Comparison of ENCODE assay signal across 9 cellular contexts in the genomic region with DNA sequence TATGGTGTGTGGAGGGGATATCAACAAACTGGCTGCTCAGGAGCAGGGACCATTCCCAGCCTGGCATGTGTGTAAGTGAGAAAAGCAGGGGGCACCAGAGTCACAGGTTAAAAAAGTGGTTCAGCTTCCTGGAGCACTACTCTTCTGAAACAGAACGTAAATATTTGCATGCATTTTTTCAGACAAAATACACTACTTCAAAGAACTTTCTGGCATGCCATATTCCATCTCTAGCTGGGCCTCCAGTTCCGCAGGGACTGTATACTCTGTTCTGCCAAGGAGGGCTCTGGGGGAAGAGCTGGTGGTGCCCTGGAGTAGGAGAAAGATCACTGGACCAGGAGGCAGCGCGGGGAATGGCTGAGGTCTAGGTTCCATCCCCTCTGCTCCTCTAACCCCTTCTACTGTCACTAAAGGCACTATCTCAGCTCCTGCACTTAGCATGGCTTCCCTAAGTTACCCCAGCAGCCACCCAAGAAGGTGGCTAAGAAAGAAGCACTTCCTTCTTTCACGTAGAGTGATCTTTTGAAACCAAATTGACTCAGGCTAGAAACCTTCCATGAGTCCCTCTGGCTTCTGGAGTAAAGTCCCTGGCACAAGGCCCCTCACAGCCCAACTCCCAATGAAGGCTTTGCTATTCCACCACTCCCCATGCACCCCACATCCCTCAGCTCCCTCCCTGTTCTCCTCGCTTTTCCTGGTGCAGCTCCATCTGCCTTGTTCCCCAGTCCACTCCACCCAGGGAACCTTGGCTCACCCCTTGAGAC. TPM values are rescaled to one million over a fixed set of nuclear protein-coding genes. Genes with fewer than 3 reads are reported as not detected.
DNase-seq lines count a peak whose midpoint lies in the region; ATAC-seq and TF ChIP-seq lines count a peak whose summit lies in the region.
"Had no signal": no experiment of that assay in that cellular context is flagged by ENCODE, and none has a peak within 500 bp of the region (broad histone marks: within the 10 kb centered on the region; RNA-seq: fewer than 3 reads in every experiment).

No MANE protein-coding gene starts in this region.

- H3K27me3 Mint-ChIP-seq in Caco-2 (ENCODE audit: insufficient read depth, unreplicated experiment) (no peaks in the 10 kb centered on the region), activated B cell treated with CpG ODN at 0.5 μM for 24 hours (no peaks in the 10 kb centered on the region)
- H3K27me3 Mint-ChIP-seq in activated CD8-positive, alpha-beta memory T cell treated with anti-CD3 and anti-CD28 coated beads, Interleukin-2, amount 10 ng/mL, durations not matched to agents 7 days and 5 days, result no peaks in the 10 kb centered on the region
- no peaks in the 10 kb centered on the region for H3K27me3 Mint-ChIP-seq in activated T-cell treated with anti-CD3 and anti-CD28 coated beads, Interleukin-2, amount 50 U/mL, for 24 hours

- intact Hi-C loops in Caco-2 (cut with micrococcal nuclease; ENCODE audit: unreplicated experiment) (loop anchor here (1.0 to 10.0 kb wide), 5 partner anchors 22 to 335 kb away; no protein-coding TSS in a partner anchor), activated B cell treated with CpG ODN at 0.5 μM for 24 hours (cut with micrococcal nuclease) (loop anchor here (10.0 kb wide), 1 partner anchor 143 kb away; the partner anchor contains the start of gene RBBP8), lower lobe of right lung (cut with DNase I) (no loop called here)

- no peaks in the 10 kb centered on the region for H3K27me3 ChIP-seq in Caco-2 (replicated peaks; ENCODE audit: control insufficient read depth, insufficient read depth, low read length)
- H3K27me3 ChIP-seq in lower lobe of right lung (ENCODE audit: low read depth), result no peaks in the 10 kb centered on the region

- H3K4me3 ChIP-seq in Caco-2 (ENCODE audit: low read depth, low read length) (no peak overlapping the region), HFF-Myc (replicated peaks; ENCODE audit: low read depth, low read length) (no peak overlapping the region), lower lobe of right lung (no peak overlapping the region)

- no peak overlapping the region for H3K27ac ChIP-seq in lower lobe of right lung

- DNase-seq in Caco-2 (peak; percentile 77 to 81), HFF-Myc (ENCODE audit: extremely low read depth, low read depth) (no peak), activated B cell treated with CpG ODN at 0.5 μM for 24 hours (no peak), lower lobe of right lung (no peak), NCI-H2029 treated with DMSO at 0.1 percent for 48 hours (lab: John Stamatoyannopoulos, UW) (no peak)
- no peak for DNase-seq in activated CD8-positive, alpha-beta memory T cell treated with anti-CD3 and anti-CD28 coated beads, Interleukin-2, amount 10 ng/mL, durations not matched to agents 7 days and 5 days
- no peak for DNase-seq in activated T-cell treated with anti-CD3 and anti-CD28 coated beads, Interleukin-2, amount 50 U/mL, for 24 hours

- H3K36me3 Mint-ChIP-seq in Caco-2 (ENCODE audit: insufficient read depth, unreplicated experiment) (peaks cover 4% of the 10 kb centered on the region), activated B cell treated with CpG ODN at 0.5 μM for 24 hours (ENCODE audit: low read depth) (no peaks in the 10 kb centered on the region)
- no peaks in the 10 kb centered on the region for H3K36me3 Mint-ChIP-seq in activated CD8-positive, alpha-beta memory T cell treated with anti-CD3 and anti-CD28 coated beads, Interleukin-2, amount 10 ng/mL, durations not matched to agents 7 days and 5 days
- H3K36me3 Mint-ChIP-seq in activated T-cell treated with anti-CD3 and anti-CD28 coated beads, Interleukin-2, amount 50 U/mL, for 24 hours (ENCODE audit: low read depth), result no peaks in the 10 kb centered on the region

- peak overlapping the region; percentile 50 for H3K27ac Mint-ChIP-seq in Caco-2 (ENCODE audit: unreplicated experiment)
- peak overlapping the region; percentile 41 for H3K27ac Mint-ChIP-seq in activated B cell treated with CpG ODN at 0.5 μM for 24 hours
- no peak overlapping the region for H3K27ac Mint-ChIP-seq in activated CD8-positive, alpha-beta memory T cell treated with anti-CD3 and anti-CD28 coated beads, Interleukin-2, amount 10 ng/mL, durations not matched to agents 7 days and 5 days
- no peak overlapping the region for H3K27ac Mint-ChIP-seq in activated T-cell treated with anti-CD3 and anti-CD28 coated beads, Interleukin-2, amount 50 U/mL, for 24 hours

- POLR2A ChIA-PET in Caco-2 (lab: Charles Lee) (interaction anchor here (0.5 to 1.8 kb wide), 3 partner anchors 24 to 145 kb away, joined by 4 to 6 read pairs (median 5); partner anchors contain the start of gene RBBP8), activated B cell treated with CpG ODN at 0.5 μM for 24 hours (lab: Charles Lee) (no interaction called here)

- H3K9me3 ChIP-seq in Caco-2 (no peaks in the 10 kb centered on the region), lower lobe of right lung (no peaks in the 10 kb centered on the region)

- ATAC-seq in activated B cell treated with CpG ODN at 0.5 μM for 24 hours (ENCODE audit: low read depth) (peak; percentile 25), lower lobe of right lung (peak; percentile 67 to 93), HG02938 (IDR thresholded peaks at IDR 0.05; ENCODE audit: unreplicated experiment) (no peak)
- ATAC-seq in activated CD8-positive, alpha-beta memory T cell treated with anti-CD3 and anti-CD28 coated beads, Interleukin-2, amount 10 ng/mL, durations not matched to agents 7 days and 5 days, result no peak

- H3K4me3 Mint-ChIP-seq in Caco-2 (ENCODE audit: unreplicated experiment) (peak overlapping the region; percentile 7), activated B cell treated with CpG ODN at 0.5 μM for 24 hours (no peak overlapping the region)
- H3K4me3 Mint-ChIP-seq in activated CD8-positive, alpha-beta memory T cell treated with anti-CD3 and anti-CD28 coated beads, Interleukin-2, amount 10 ng/mL, durations not matched to agents 7 days and 5 days, result no peak overlapping the region
- H3K4me3 Mint-ChIP-seq in activated T-cell treated with anti-CD3 and anti-CD28 coated beads, Interleukin-2, amount 50 U/mL, for 24 hours, result no peak overlapping the region
- H3K4me3 Mint-ChIP-seq: neural crest cell had no signal

- H3K9me3 Mint-ChIP-seq in Caco-2 (ENCODE audit: unreplicated experiment), result no peaks in the 10 kb centered on the region
- H3K9me3 Mint-ChIP-seq in activated B cell treated with CpG ODN at 0.5 μM for 24 hours, result no peaks in the 10 kb centered on the region
- H3K9me3 Mint-ChIP-seq in activated CD8-positive, alpha-beta memory T cell treated with anti-CD3 and anti-CD28 coated beads, Interleukin-2, amount 10 ng/mL, durations not matched to agents 7 days and 5 days (ENCODE audit: low read depth), result no peaks in the 10 kb centered on the region
- H3K9me3 Mint-ChIP-seq in activated T-cell treated with anti-CD3 and anti-CD28 coated beads, Interleukin-2, amount 50 U/mL, for 24 hours, result no peaks in the 10 kb centered on the region
- H3K9me3 Mint-ChIP-seq: neural crest cell had no signal

- H3K36me3 ChIP-seq in Caco-2 (ENCODE audit: control insufficient read depth, insufficient read depth, low read length) (no peaks in the 10 kb centered on the region), lower lobe of right lung (no peaks in the 10 kb centered on the region)

- peaks cover 19% of the 10 kb centered on the region for H3K4me1 Mint-ChIP-seq in Caco-2 (ENCODE audit: low read depth, unreplicated experiment)
- H3K4me1 Mint-ChIP-seq in activated B cell treated with CpG ODN at 0.5 μM for 24 hours, result peaks cover 22% of the 10 kb centered on the region
- H3K4me1 Mint-ChIP-seq in activated CD8-positive, alpha-beta memory T cell treated with anti-CD3 and anti-CD28 coated beads, Interleukin-2, amount 10 ng/mL, durations not matched to agents 7 days and 5 days, result peaks cover 29% of the 10 kb centered on the region
- H3K4me1 Mint-ChIP-seq in activated T-cell treated with anti-CD3 and anti-CD28 coated beads, Interleukin-2, amount 50 U/mL, for 24 hours (ENCODE audit: low read depth), result peaks cover 25% of the 10 kb centered on the region

- BruUV-seq in Caco-2 (replicated peaks; lab: Mats Ljungman, UMichigan), result no TSS peak

- TF ChIP-seq CTCF in Caco-2 (IDR thresholded peaks at IDR 0.05; ENCODE audit: insufficient read depth in 1 of 2, low read depth in 1 of 2, low read length in 1 of 2, severe bottlenecking in 1 of 2, unreplicated experiment in 1 of 2), result peak; percentile 45 to 70
- peak; percentile 14 for TF ChIP-seq CTCF in HFF-Myc (IDR thresholded peaks at IDR 0.05; ENCODE audit: low read depth, low read length, missing control alignments)
- TF ChIP-seq CTCF in activated B cell treated with CpG ODN at 0.5 μM for 24 hours (IDR thresholded peaks at IDR 0.05), result no peak
- peak; percentile 43 for TF ChIP-seq CTCF in lower lobe of right lung (IDR thresholded peaks at IDR 0.05)

- CTCF ChIA-PET in Caco-2 (lab: Charles Lee) (interaction anchor here (0.6 to 1.6 kb wide), 8 partner anchors 22 to 301 kb away, joined by 3 to 11 read pairs (median 5); no protein-coding TSS in a partner anchor), activated B cell treated with CpG ODN at 0.5 μM for 24 hours (lab: Charles Lee) (interaction anchor here (1.0 kb wide), 1 partner anchor 334 kb away, joined by 3 read pairs; no protein-coding TSS in a partner anchor)
- CTCF ChIA-PET in activated CD8-positive, alpha-beta memory T cell treated with anti-CD3 and anti-CD28 coated beads, Interleukin-2, amount 10 ng/mL, durations not matched to agents 7 days and 5 days (lab: Charles Lee), result interaction anchor here (0.8 to 3.8 kb wide), 6 partner anchors 9 to 334 kb away, joined by 3 to 9 read pairs (median 4); no protein-coding TSS in a partner anchor

- H3K4me1 ChIP-seq in Caco-2, result peaks cover 9% of the 10 kb centered on the region
- peaks cover 24% of the 10 kb centered on the region for H3K4me1 ChIP-seq in lower lobe of right lung

RNA-seq across cellular contexts. Expression of gene CABLES1, which starts 57.6 kb away (rescaled TPM):
- 27.2 and 29.5 TPM in 2 replicates for total RNA-seq in Caco-2 (2022)
- total RNA-seq in activated B cell treated with CpG ODN at 0.5 μM for 24 hours, result 32.3 and 34.6 TPM in 2 replicates
- 44.2 TPM for total RNA-seq in lower lobe of right lung
- 1 to 10 TPM; 2.1 to 8.6 TPM for total RNA-seq in activated CD8-positive, alpha-beta memory T cell treated with anti-CD3 and anti-CD28 coated beads, Interleukin-2, amount 10 ng/mL, durations not matched to agents 7 days and 5 days

Comparison
In these comparisons a context has a peak if more than half of its experiments do, and no peak if none do; other contexts are left out.
1. DNase-seq: peak in Caco-2 (2 of 2); none in HFF-Myc (single experiment), activated B cell treated with CpG ODN at 0.5 μM for 24 hours (single experiment), lower lobe of right lung (single experiment), activated CD8-positive, alpha-beta memory T cell treated with anti-CD3 and anti-CD28 coated beads, Interleukin-2, amount 10 ng/mL, durations not matched to agents 7 days and 5 days (single experiment), activated T-cell treated with anti-CD3 and anti-CD28 coated beads, Interleukin-2, amount 50 U/mL, for 24 hours (single experiment) and NCI-H2029 treated with DMSO at 0.1 percent for 48 hours (single experiment).
2. H3K27ac Mint-ChIP-seq: peak in Caco-2 (single experiment) and activated B cell treated with CpG ODN at 0.5 μM for 24 hours (single experiment); none in activated CD8-positive, alpha-beta memory T cell treated with anti-CD3 and anti-CD28 coated beads, Interleukin-2, amount 10 ng/mL, durations not matched to agents 7 days and 5 days (single experiment) and activated T-cell treated with anti-CD3 and anti-CD28 coated beads, Interleukin-2, amount 50 U/mL, for 24 hours (single experiment).
3. ATAC-seq: peak in activated B cell treated with CpG ODN at 0.5 μM for 24 hours (single experiment) and lower lobe of right lung (2 of 2); none in HG02938 (single experiment) and activated CD8-positive, alpha-beta memory T cell treated with anti-CD3 and anti-CD28 coated beads, Interleukin-2, amount 10 ng/mL, durations not matched to agents 7 days and 5 days (single experiment).